In the genomic region with DNA sequence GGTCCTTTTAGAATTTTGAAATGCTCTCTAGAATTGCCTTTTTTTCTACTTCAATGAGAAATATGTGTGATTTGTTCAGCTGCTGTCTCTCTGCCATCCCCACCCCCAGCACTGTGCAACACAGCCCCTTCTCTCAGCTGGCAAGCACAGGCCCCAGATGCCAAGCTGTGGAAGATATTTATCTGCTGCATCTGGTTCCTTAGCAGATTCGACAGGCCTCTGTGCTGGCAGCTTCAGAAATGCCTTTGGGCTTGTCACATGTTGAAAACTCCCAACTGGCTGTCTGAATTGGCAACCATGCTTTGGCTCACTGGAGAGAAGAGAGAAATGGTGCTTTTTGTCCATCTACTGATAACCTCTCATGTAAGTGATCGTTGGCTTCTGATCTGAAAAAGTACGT, we compare ENCODE assay signal across 12 cellular contexts.
DNase-seq lines count a peak whose midpoint lies in the region.
"Had no signal": no experiment of that assay in that cellular context is flagged by ENCODE, and none has a peak within 500 bp of the region (broad histone marks: within the 10 kb centered on the region; RNA-seq: fewer than 3 reads in every experiment).

No MANE protein-coding gene starts in this region.

- in situ Hi-C loops in ACHN (cut with HindIII; ENCODE audit: low pct_ligation_motif_present, low pct_unique_long_range_greater_than_20kb, low sequenced_read_pairs): no loop called here
- in situ Hi-C loops in KBM-7 (cut with MboI; ENCODE audit: low pct_unique_long_range_greater_than_20kb, low sequenced_read_pairs): no loop called here

- DNase-seq in GM03348 (ENCODE audit: low spot score) (peak; percentile 39), RPMI7951 (ENCODE audit: low read depth) (peak; percentile 55), fibroblast of gingiva (ENCODE audit: low read depth) (peak; percentile 67), pons (ENCODE audit: low spot score) (peak; percentile 15), ACHN (no peak), T-helper 9 cell (no peak), RKO (ENCODE audit: low spot score) (no peak), KBM-7 (no peak)
- DNase-seq: activated CD8-positive, alpha-beta memory T cell treated with anti-CD3 and anti-CD28 coated beads, Interleukin-2, amount 50 U/mL, for 4 hours; activated naive CD8-positive, alpha-beta T cell treated with anti-CD3 and anti-CD28 coated beads, Interleukin-2, amount 10 ng/mL, durations not matched to agents 7 days and 5 days; effector memory CD4-positive, alpha-beta T cell; NCI-H187 had no signal

Comparison
In these comparisons a context has a peak if more than half of its experiments do, and no peak if none do; other contexts are left out.
1. DNase-seq: peak in GM03348 (single experiment), RPMI7951 (single experiment), fibroblast of gingiva (single experiment) and pons (single experiment); none in ACHN (single experiment), T-helper 9 cell (single experiment), RKO (single experiment) and KBM-7 (single experiment).